Comparison of ENCODE assay signal across 9 cellular contexts in the genomic region with DNA sequence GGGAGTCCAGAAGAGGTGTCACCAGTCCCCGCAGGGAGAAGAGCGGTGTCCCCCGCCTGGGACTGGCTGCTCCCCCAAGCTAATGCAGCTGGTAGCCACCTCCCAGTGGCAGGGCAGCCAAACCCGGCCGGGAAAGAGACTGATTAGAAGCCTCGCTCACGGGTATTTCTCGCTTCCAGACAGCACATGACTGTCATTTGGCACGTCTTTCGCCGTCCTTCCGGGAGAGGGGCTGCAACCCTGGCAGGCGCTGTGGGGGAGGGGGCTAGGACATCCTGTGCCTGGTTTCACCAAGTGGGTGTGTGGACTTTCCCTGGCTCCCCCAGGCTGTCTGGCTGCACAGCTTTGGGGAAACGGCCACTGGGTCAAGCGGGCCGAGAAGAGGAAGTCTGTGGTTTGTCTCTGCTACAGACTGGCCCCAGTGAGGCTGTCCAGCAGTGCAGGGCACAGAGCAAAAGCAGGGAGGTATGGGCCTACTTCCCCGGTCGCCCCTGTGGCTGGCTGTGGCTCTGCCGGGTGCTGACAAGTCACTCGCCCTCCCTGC. TPM values are rescaled to one million over a fixed set of nuclear protein-coding genes. Genes with fewer than 3 reads are reported as not detected.
A peak's percentile ranks its signal among the peaks of the same experiment; 100 is the strongest.
DNase-seq lines count a peak whose midpoint lies in the region; ATAC-seq and TF ChIP-seq lines count a peak whose summit lies in the region.
"Had no signal": no experiment of that assay in that cellular context is flagged by ENCODE, and none has a peak within 500 bp of the region (broad histone marks: within the 10 kb centered on the region; RNA-seq: fewer than 3 reads in every experiment).

No MANE protein-coding gene starts in this region.

- H3K9me3 ChIP-seq in SU-DHL-6 (ENCODE audit: insufficient read depth, low read length), result no peaks in the 10 kb centered on the region
- no peaks in the 10 kb centered on the region for H3K9me3 ChIP-seq in psoas muscle

- peaks cover 52% of the 10 kb centered on the region for H3K4me1 ChIP-seq in psoas muscle

- TF ChIP-seq CTCF in GM10248 (IDR thresholded peaks at IDR 0.05; ENCODE audit: control extremely low read depth, extremely low read depth, low read depth, missing control alignments) (no peak), SU-DHL-6 (IDR thresholded peaks at IDR 0.05; ENCODE audit: insufficient read depth, low read length, poor library complexity, severe bottlenecking) (no peak), psoas muscle (IDR thresholded peaks at IDR 0.05) (no peak)

- H3K9ac ChIP-seq in SU-DHL-6 (ENCODE audit: low read length), result peak overlapping the region; percentile 44
- H3K9ac ChIP-seq: KMS-11 had no signal

- CTCF ChIA-PET in GM10248 (lab: Yijun Ruan, JAX), result interaction anchor here (1.2 to 1.5 kb wide), 3 partner anchors 76 to 548 kb away, joined by 3 to 4 read pairs (median 3); no protein-coding TSS in a partner anchor

- POLR2A ChIA-PET in GM10248 (lab: Yijun Ruan, JAX), result no interaction called here

- H4K20me1 ChIP-seq in SU-DHL-6 (ENCODE audit: low read depth, low read length), result peaks cover 21% of the 10 kb centered on the region

- no peaks in the 10 kb centered on the region for H3K27me3 ChIP-seq in SU-DHL-6 (ENCODE audit: low read length)
- H3K27me3 ChIP-seq in psoas muscle (ENCODE audit: insufficient read depth in 3 of 3, low read length in 2 of 3), result no peaks in the 10 kb centered on the region

- WGBS in psoas muscle, 3 donors, result 53 to 65% (median 61%) methylated on average over 19 to 20 of the region's 20 CpGs

- no peak overlapping the region for H2AFZ ChIP-seq in SU-DHL-6 (ENCODE audit: low read depth, low read length, severe bottlenecking)

- H3K36me3 ChIP-seq in SU-DHL-6 (ENCODE audit: low read length), result no peaks in the 10 kb centered on the region
- H3K36me3 ChIP-seq in psoas muscle (ENCODE audit: insufficient read depth in 1 of 2, low read depth in 1 of 2), result peaks cover 0 to 6% of the 10 kb centered on the region in 2 donors

- peak overlapping the region; percentile 7 for H3K4me3 ChIP-seq in SU-DHL-6 (ENCODE audit: insufficient read depth, low read length, poor library complexity, severe bottlenecking)
- peak overlapping the region; percentile 39 for H3K4me3 ChIP-seq in psoas muscle

- no peaks in the 10 kb centered on the region for H3K9me2 ChIP-seq in SU-DHL-6 (replicated peaks; ENCODE audit: insufficient read depth, low read length)

- ATAC-seq in psoas muscle, result no peak
- ATAC-seq in HG03521 (IDR thresholded peaks at IDR 0.05; ENCODE audit: unreplicated experiment), result no peak
- ATAC-seq in GM19023 (IDR thresholded peaks at IDR 0.05; ENCODE audit: unreplicated experiment), result no peak
- ATAC-seq in HG03175 (IDR thresholded peaks at IDR 0.05; ENCODE audit: unreplicated experiment), result no peak

- intact Hi-C loops in head of caudate nucleus (cut with DNase I), result no loop called here
- intact Hi-C loops in psoas muscle (cut with DNase I), result no loop called here

- DNase-seq in GM10248 (ENCODE audit: extremely low spot score) (peak; percentile 59), head of caudate nucleus (peak in 36 of 42 donors; percentile 41 to 81 (median 67)), psoas muscle (peak; percentile 77 to 86), GM19240 (ENCODE audit: insufficient read length, low spot score) (no peak)

- H3K27ac ChIP-seq in SU-DHL-6 (ENCODE audit: low read depth, low read length) (peak overlapping the region; percentile 85), psoas muscle (peak overlapping the region; percentile 87)
- H3K27ac ChIP-seq: KMS-11 had no signal

- peaks cover 48% of the 10 kb centered on the region for H3F3A ChIP-seq in SU-DHL-6 (ENCODE audit: insufficient read depth)

- H3K79me2 ChIP-seq in SU-DHL-6 (ENCODE audit: insufficient read depth, low read length), result peaks cover 62% of the 10 kb centered on the region

- peak overlapping the region; percentile 77 for H3K4me2 ChIP-seq in SU-DHL-6 (ENCODE audit: low read depth, low read length, poor library complexity, severe bottlenecking)
- H3K4me2 ChIP-seq: KMS-11 had no signal

RNA-seq across cellular contexts. Expression of a gene that starts 3.8 kb away (rescaled TPM):
- total RNA-seq in psoas muscle, result 100 to 1,000 TPM in 3 of 4 donors, 10 to 100 TPM in 1; 88.7 to 136 (median 117) TPM
- 100 to 1,000 TPM in 1 of 3 donors, 10 to 100 TPM in 2; 75.9 to 155 (median 90.1) TPM for polyA plus RNA-seq in psoas muscle

RNA-seq across cellular contexts. Expression of a gene that starts 19.7 kb away (rescaled TPM):
- 10 to 100 TPM; 43.4 to 65.5 (median 51.7) TPM for total RNA-seq in psoas muscle
- 100 to 1,000 TPM in 2 of 3 donors, 10 to 100 TPM in 1; 76.6 to 114 (median 107) TPM for polyA plus RNA-seq in psoas muscle
